In genomic region chr6:163866192-163866591, GRCh38 we compare ENCODE assay signal across 14 cellular contexts.
"Had no signal": no experiment of that assay in that cellular context is flagged by ENCODE, and none has a peak within 500 bp of the region (broad histone marks: within the 10 kb centered on the region; RNA-seq: fewer than 3 reads in every experiment).

No MANE protein-coding gene starts in this region.

- H3K4me1 ChIP-seq: thyroid gland had no signal

- DNase-seq: activated CD4-positive, alpha-beta T cell treated with anti-CD3 and anti-CD28 coated beads, Interleukin-2, amount 10 ng/mL, durations not matched to agents 7 days and 5 days; activated CD8-positive, alpha-beta T cell treated with anti-CD3 and anti-CD28 coated beads, Interleukin-2, amount 10 ng/mL, durations not matched to agents 7 days and 5 days; activated effector memory CD4-positive, alpha-beta T cell treated with Interleukin-2 at 50 U/mL for 16 hours; activated naive CD4-positive, alpha-beta T cell treated with anti-CD3 and anti-CD28 coated beads, Interleukin-2, amount 50 U/mL, for 16 hours; activated T-cell treated with anti-CD3 and anti-CD28 coated beads, Interleukin-2, amount 50 U/mL, for 24 hours; left colon; midbrain; nephron progenitor cell; occipital lobe; retina; stimulated activated CD4-positive, alpha-beta T cell treated with anti-CD3 and anti-CD28 coated beads, Interleukin-2, amount 100 ng/mL, for 24 hours; stimulated activated naive CD4-positive, alpha-beta T cell treated with Interleukin-2 at 50 U/mL for 16 hours; thyroid gland had no signal

- H3K36me3 ChIP-seq: thyroid gland had no signal

- H3K27ac ChIP-seq: coronary artery, thyroid gland had no signal

- H3K9me3 ChIP-seq: thyroid gland had no signal

- ATAC-seq: activated CD8-positive, alpha-beta T cell treated with anti-CD3 and anti-CD28 coated beads, Interleukin-2, amount 10 ng/mL, durations not matched to agents 7 days and 5 days; left colon had no signal

- H3K4me3 ChIP-seq: coronary artery, thyroid gland had no signal

- H3K27me3 ChIP-seq: thyroid gland had no signal
